31 cellular contexts compared by ENCODE assay signal in the genomic region with DNA sequence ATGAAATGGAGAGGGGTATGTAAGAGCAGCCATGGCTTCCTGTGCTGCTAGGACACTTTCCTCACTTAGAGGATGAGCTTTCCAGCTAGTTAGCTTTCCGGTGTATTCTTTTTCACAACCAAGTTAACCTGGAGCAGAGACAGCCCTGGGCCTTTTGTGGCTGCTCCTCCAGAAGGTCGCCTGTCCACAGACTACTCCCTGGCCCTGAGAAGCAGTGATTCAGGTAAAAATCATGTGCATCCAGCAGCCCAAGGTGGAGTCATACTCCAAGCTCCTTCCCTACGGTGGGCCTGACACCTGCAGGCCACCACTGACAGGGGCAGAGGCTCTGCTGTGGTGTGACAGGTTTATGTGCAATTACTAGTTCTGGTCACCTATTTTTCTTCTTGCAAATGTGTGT.
"Had no signal": no experiment of that assay in that cellular context is flagged by ENCODE, and none has a peak within 500 bp of the region (broad histone marks: within the 10 kb centered on the region; RNA-seq: fewer than 3 reads in every experiment).

No MANE protein-coding gene starts in this region.

- DNase-seq: activated CD4-positive, alpha-beta memory T cell treated with anti-CD3 and anti-CD28 coated beads, Interleukin-2, amount 10 ng/mL, durations not matched to agents 7 days and 5 days; activated CD4-positive, alpha-beta T cell treated with anti-CD3 and anti-CD28 coated beads for 1 hour; activated CD4-positive, alpha-beta T cell treated with anti-CD3 and anti-CD28 coated beads for 4 hours; activated CD4-positive, alpha-beta T cell treated with anti-CD3 and anti-CD28 coated beads, Interleukin-2, amount 10 ng/mL, durations not matched to agents 7 days and 5 days; activated CD4-positive, alpha-beta T cell treated with anti-CD3 and anti-CD28 coated beads, Interleukin-2, amount 50 U/mL, for 4 hours; activated CD8-positive, alpha-beta memory T cell treated with anti-CD3 and anti-CD28 coated beads, Interleukin-2, amount 50 U/mL, for 48 hours; activated gamma-delta T cell; activated naive CD4-positive, alpha-beta T cell; activated naive CD4-positive, alpha-beta T cell treated with anti-CD3 and anti-CD28 coated beads, Interleukin-2, amount 10 ng/mL, durations not matched to agents 7 days and 5 days; activated naive CD8-positive, alpha-beta T cell treated with anti-CD3 and anti-CD28 coated beads, Interleukin-2, amount 10 ng/mL, durations not matched to agents 7 days and 5 days; activated T-cell treated with anti-CD3 and anti-CD28 coated beads for 4 hours; activated T-cell treated with anti-CD3 and anti-CD28 coated beads, Interleukin-2, amount 50 U/mL, for 24 hours; activated T-cell treated with anti-CD3 and anti-CD28 coated beads, Interleukin-2, amount 50 U/mL, for 72 hours; central memory CD4-positive, alpha-beta T cell; cerebellar nuclear complex; dorsolateral prefrontal cortex; effector memory CD4-positive, alpha-beta T cell; endodermal cell; erythroblast; esophagus squamous epithelium; foreskin melanocyte; T-helper 1 cell; T-helper 2 cell had no signal

- H3K4me1 ChIP-seq: ascending aorta, breast epithelium, esophagus squamous epithelium had no signal

- H3K9me3 ChIP-seq: ascending aorta, breast epithelium had no signal

- H3K36me3 ChIP-seq: ascending aorta, breast epithelium, cardiac muscle cell, esophagus squamous epithelium had no signal

- H3K4me3 Mint-ChIP-seq: activated CD4-positive, alpha-beta memory T cell treated with anti-CD3 and anti-CD28 coated beads, Interleukin-2, amount 10 ng/mL, durations not matched to agents 7 days and 5 days; activated CD4-positive, alpha-beta T cell treated with anti-CD3 and anti-CD28 coated beads, Interleukin-2, amount 10 ng/mL, durations not matched to agents 7 days and 5 days; activated naive CD4-positive, alpha-beta T cell treated with anti-CD3 and anti-CD28 coated beads, Interleukin-2, amount 10 ng/mL, durations not matched to agents 7 days and 5 days; activated naive CD8-positive, alpha-beta T cell treated with anti-CD3 and anti-CD28 coated beads, Interleukin-2, amount 10 ng/mL, durations not matched to agents 7 days and 5 days; activated T-cell treated with anti-CD3 and anti-CD28 coated beads, Interleukin-2, amount 50 U/mL, for 24 hours; activated T-cell treated with anti-CD3 and anti-CD28 coated beads, Interleukin-2, amount 50 U/mL, for 72 hours; brain; dendritic cell treated with granulocyte-macrophage colony-stimulating factor and Interleukin-4, amounts not matched to agents 40 ng/mL and 50 ng/mL, for 4 days; endodermal cell; WTC11 had no signal

- ATAC-seq: activated naive CD4-positive, alpha-beta T cell treated with anti-CD3 and anti-CD28 coated beads, Interleukin-2, amount 50 U/mL, for 72 hours; activated T-cell treated with anti-CD3 and anti-CD28 coated beads, Interleukin-2, amount 50 U/mL, for 72 hours; WTC11 had no signal

- H3K27me3 Mint-ChIP-seq: activated CD4-positive, alpha-beta memory T cell treated with anti-CD3 and anti-CD28 coated beads, Interleukin-2, amount 10 ng/mL, durations not matched to agents 7 days and 5 days; activated CD4-positive, alpha-beta T cell treated with anti-CD3 and anti-CD28 coated beads, Interleukin-2, amount 10 ng/mL, durations not matched to agents 7 days and 5 days; activated naive CD4-positive, alpha-beta T cell treated with anti-CD3 and anti-CD28 coated beads, Interleukin-2, amount 10 ng/mL, durations not matched to agents 7 days and 5 days; activated naive CD8-positive, alpha-beta T cell treated with anti-CD3 and anti-CD28 coated beads, Interleukin-2, amount 10 ng/mL, durations not matched to agents 7 days and 5 days; activated T-cell treated with anti-CD3 and anti-CD28 coated beads, Interleukin-2, amount 50 U/mL, for 24 hours; dendritic cell treated with granulocyte-macrophage colony-stimulating factor and Interleukin-4, amounts not matched to agents 40 ng/mL and 50 ng/mL, for 4 days had no signal

- H3K27me3 ChIP-seq: ascending aorta, breast epithelium, cardiac muscle cell, esophagus squamous epithelium had no signal

- H3K4me3 ChIP-seq: ascending aorta, breast epithelium, cardiac muscle cell, coronary artery, dorsolateral prefrontal cortex, esophagus squamous epithelium had no signal

- H3K27ac ChIP-seq: ascending aorta, breast epithelium, cardiac muscle cell, coronary artery, dorsolateral prefrontal cortex, esophagus squamous epithelium had no signal

- H3K36me3 Mint-ChIP-seq: activated naive CD4-positive, alpha-beta T cell treated with anti-CD3 and anti-CD28 coated beads, Interleukin-2, amount 10 ng/mL, durations not matched to agents 7 days and 5 days; activated naive CD4-positive, alpha-beta T cell treated with anti-CD3 and anti-CD28 coated beads, Interleukin-2, amount 50 U/mL, for 72 hours; activated naive CD8-positive, alpha-beta T cell treated with anti-CD3 and anti-CD28 coated beads, Interleukin-2, amount 10 ng/mL, durations not matched to agents 7 days and 5 days; brain had no signal

- H3K4me1 Mint-ChIP-seq: activated CD4-positive, alpha-beta memory T cell treated with anti-CD3 and anti-CD28 coated beads, Interleukin-2, amount 10 ng/mL, durations not matched to agents 7 days and 5 days; activated CD4-positive, alpha-beta T cell treated with anti-CD3 and anti-CD28 coated beads, Interleukin-2, amount 10 ng/mL, durations not matched to agents 7 days and 5 days; activated naive CD4-positive, alpha-beta T cell treated with anti-CD3 and anti-CD28 coated beads, Interleukin-2, amount 10 ng/mL, durations not matched to agents 7 days and 5 days; activated naive CD8-positive, alpha-beta T cell treated with anti-CD3 and anti-CD28 coated beads, Interleukin-2, amount 10 ng/mL, durations not matched to agents 7 days and 5 days; brain; endodermal cell; WTC11 had no signal

- H3K27ac Mint-ChIP-seq: activated CD4-positive, alpha-beta memory T cell treated with anti-CD3 and anti-CD28 coated beads, Interleukin-2, amount 10 ng/mL, durations not matched to agents 7 days and 5 days; activated CD4-positive, alpha-beta T cell treated with anti-CD3 and anti-CD28 coated beads, Interleukin-2, amount 10 ng/mL, durations not matched to agents 7 days and 5 days; activated naive CD4-positive, alpha-beta T cell treated with anti-CD3 and anti-CD28 coated beads, Interleukin-2, amount 10 ng/mL, durations not matched to agents 7 days and 5 days; activated naive CD4-positive, alpha-beta T cell treated with anti-CD3 and anti-CD28 coated beads, Interleukin-2, amount 50 U/mL, for 72 hours; activated naive CD8-positive, alpha-beta T cell treated with anti-CD3 and anti-CD28 coated beads, Interleukin-2, amount 10 ng/mL, durations not matched to agents 7 days and 5 days; activated T-cell treated with anti-CD3 and anti-CD28 coated beads, Interleukin-2, amount 50 U/mL, for 24 hours; activated T-cell treated with anti-CD3 and anti-CD28 coated beads, Interleukin-2, amount 50 U/mL, for 72 hours; brain; dendritic cell treated with granulocyte-macrophage colony-stimulating factor and Interleukin-4, amounts not matched to agents 40 ng/mL and 50 ng/mL, for 4 days; endodermal cell; WTC11 had no signal
